In the genomic region with DNA sequence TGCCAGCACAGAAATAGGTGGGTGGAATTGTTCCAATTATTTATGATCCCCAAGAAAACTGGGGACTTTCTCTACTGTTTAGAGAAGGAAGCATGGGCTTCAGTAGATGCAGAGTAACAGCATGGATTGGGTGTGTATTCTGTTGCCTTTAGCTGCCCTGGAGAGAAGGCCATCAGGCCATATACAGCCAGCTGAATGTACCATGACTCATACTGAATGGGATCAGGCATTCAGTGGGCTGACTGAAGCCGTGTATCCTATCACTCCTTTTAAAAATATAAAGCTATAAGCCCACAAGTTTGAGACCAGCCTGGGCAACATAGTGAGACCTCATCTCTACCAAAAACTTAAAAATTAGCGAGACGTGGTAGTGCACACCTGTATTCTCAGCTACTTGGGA, we compare ENCODE assay signal across 1 cellular context.
TF ChIP-seq lines count a peak whose summit lies in the region.

No MANE protein-coding gene starts in this region.

TF ChIP-seq in WTC11, 78 proteins besides CTCF, POLR2A, EP300 and RAD21 (continued from another document):
- TF ChIP-seq, protein P1, sequence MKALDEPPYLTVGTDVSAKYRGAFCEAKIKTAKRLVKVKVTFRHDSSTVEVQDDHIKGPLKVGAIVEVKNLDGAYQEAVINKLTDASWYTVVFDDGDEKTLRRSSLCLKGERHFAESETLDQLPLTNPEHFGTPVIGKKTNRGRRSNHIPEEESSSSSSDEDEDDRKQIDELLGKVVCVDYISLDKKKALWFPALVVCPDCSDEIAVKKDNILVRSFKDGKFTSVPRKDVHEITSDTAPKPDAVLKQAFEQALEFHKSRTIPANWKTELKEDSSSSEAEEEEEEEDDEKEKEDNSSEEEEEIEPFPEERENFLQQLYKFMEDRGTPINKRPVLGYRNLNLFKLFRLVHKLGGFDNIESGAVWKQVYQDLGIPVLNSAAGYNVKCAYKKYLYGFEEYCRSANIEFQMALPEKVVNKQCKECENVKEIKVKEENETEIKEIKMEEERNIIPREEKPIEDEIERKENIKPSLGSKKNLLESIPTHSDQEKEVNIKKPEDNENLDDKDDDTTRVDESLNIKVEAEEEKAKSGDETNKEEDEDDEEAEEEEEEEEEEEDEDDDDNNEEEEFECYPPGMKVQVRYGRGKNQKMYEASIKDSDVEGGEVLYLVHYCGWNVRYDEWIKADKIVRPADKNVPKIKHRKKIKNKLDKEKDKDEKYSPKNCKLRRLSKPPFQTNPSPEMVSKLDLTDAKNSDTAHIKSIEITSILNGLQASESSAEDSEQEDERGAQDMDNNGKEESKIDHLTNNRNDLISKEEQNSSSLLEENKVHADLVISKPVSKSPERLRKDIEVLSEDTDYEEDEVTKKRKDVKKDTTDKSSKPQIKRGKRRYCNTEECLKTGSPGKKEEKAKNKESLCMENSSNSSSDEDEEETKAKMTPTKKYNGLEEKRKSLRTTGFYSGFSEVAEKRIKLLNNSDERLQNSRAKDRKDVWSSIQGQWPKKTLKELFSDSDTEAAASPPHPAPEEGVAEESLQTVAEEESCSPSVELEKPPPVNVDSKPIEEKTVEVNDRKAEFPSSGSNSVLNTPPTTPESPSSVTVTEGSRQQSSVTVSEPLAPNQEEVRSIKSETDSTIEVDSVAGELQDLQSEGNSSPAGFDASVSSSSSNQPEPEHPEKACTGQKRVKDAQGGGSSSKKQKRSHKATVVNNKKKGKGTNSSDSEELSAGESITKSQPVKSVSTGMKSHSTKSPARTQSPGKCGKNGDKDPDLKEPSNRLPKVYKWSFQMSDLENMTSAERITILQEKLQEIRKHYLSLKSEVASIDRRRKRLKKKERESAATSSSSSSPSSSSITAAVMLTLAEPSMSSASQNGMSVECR (CRISPR knock-in tag; IDR thresholded peaks at IDR 0.05; ENCODE audit: borderline replicate concordance), result no peak
- TF ChIP-seq MXD4 (CRISPR knock-in tag; IDR thresholded peaks at IDR 0.05; ENCODE audit: borderline replicate concordance) (no peak), ZSCAN18 (CRISPR knock-in tag; IDR thresholded peaks at IDR 0.05) (no peak)
- TF ChIP-seq, protein P2, sequence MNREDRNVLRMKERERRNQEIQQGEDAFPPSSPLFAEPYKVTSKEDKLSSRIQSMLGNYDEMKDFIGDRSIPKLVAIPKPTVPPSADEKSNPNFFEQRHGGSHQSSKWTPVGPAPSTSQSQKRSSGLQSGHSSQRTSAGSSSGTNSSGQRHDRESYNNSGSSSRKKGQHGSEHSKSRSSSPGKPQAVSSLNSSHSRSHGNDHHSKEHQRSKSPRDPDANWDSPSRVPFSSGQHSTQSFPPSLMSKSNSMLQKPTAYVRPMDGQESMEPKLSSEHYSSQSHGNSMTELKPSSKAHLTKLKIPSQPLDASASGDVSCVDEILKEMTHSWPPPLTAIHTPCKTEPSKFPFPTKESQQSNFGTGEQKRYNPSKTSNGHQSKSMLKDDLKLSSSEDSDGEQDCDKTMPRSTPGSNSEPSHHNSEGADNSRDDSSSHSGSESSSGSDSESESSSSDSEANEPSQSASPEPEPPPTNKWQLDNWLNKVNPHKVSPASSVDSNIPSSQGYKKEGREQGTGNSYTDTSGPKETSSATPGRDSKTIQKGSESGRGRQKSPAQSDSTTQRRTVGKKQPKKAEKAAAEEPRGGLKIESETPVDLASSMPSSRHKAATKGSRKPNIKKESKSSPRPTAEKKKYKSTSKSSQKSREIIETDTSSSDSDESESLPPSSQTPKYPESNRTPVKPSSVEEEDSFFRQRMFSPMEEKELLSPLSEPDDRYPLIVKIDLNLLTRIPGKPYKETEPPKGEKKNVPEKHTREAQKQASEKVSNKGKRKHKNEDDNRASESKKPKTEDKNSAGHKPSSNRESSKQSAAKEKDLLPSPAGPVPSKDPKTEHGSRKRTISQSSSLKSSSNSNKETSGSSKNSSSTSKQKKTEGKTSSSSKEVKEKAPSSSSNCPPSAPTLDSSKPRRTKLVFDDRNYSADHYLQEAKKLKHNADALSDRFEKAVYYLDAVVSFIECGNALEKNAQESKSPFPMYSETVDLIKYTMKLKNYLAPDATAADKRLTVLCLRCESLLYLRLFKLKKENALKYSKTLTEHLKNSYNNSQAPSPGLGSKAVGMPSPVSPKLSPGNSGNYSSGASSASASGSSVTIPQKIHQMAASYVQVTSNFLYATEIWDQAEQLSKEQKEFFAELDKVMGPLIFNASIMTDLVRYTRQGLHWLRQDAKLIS (CRISPR knock-in tag; IDR thresholded peaks at IDR 0.05; ENCODE audit: borderline replicate concordance), result no peak
